Comparison of ENCODE assay signal across 13 cellular contexts in genomic region chr3:59374812-59375211, GRCh38.
DNase-seq lines count a peak whose midpoint lies in the region; ATAC-seq and TF ChIP-seq lines count a peak whose summit lies in the region.
"Had no signal": no experiment of that assay in that cellular context is flagged by ENCODE, and none has a peak within 500 bp of the region (broad histone marks: within the 10 kb centered on the region; RNA-seq: fewer than 3 reads in every experiment).

No MANE protein-coding gene starts in this region.

- TF ChIP-seq CTCF in GM10266 (IDR thresholded peaks at IDR 0.05; ENCODE audit: control insufficient read depth, insufficient read depth, low read depth, missing control alignments) (no peak), activated B cell treated with CpG ODN at 0.5 μM for 24 hours (IDR thresholded peaks at IDR 0.05) (no peak), upper lobe of right lung (IDR thresholded peaks at IDR 0.05) (no peak), adrenal gland (IDR thresholded peaks at IDR 0.05) (no peak)

- H3K4me1 ChIP-seq in upper lobe of right lung (no peaks in the 10 kb centered on the region), adrenal gland (replicated peaks in 1 of 2) (no peaks in the 10 kb centered on the region)

- no peaks in the 10 kb centered on the region for H3K9me3 Mint-ChIP-seq in activated B cell treated with CpG ODN at 0.5 μM for 24 hours
- peaks cover 9% of the 10 kb centered on the region for H3K9me3 Mint-ChIP-seq in T-helper 2 cell treated with Interferon-gamma antibody and Interleukin-4, amounts not matched to agents 5 μg/mL and 100 μg/mL, for 36 hours

- no peak overlapping the region for H3K4me3 ChIP-seq in upper lobe of right lung
- no peak overlapping the region for H3K4me3 ChIP-seq in adrenal gland

- no peaks in the 10 kb centered on the region for H3K36me3 Mint-ChIP-seq in activated B cell treated with CpG ODN at 0.5 μM for 24 hours (ENCODE audit: low read depth)
- H3K36me3 Mint-ChIP-seq in T-helper 2 cell treated with Interferon-gamma antibody and Interleukin-4, amounts not matched to agents 5 μg/mL and 100 μg/mL, for 36 hours (ENCODE audit: low read depth): no peaks in the 10 kb centered on the region

- intact Hi-C loops in activated B cell treated with CpG ODN at 0.5 μM for 24 hours (cut with micrococcal nuclease): loop anchor here (1.0 kb wide), 1 partner anchor 11 kb away; no protein-coding TSS in a partner anchor
- intact Hi-C loops in upper lobe of right lung (cut with DNase I): no loop called here
- intact Hi-C loops in adrenal gland (cut with DNase I): no loop called here

- H3K4me3 Mint-ChIP-seq in activated B cell treated with CpG ODN at 0.5 μM for 24 hours: peak overlapping the region; percentile 29
- H3K4me3 Mint-ChIP-seq in T-helper 2 cell treated with Interferon-gamma antibody and Interleukin-4, amounts not matched to agents 5 μg/mL and 100 μg/mL, for 36 hours: no peak overlapping the region

- POLR2A ChIA-PET in activated B cell treated with CpG ODN at 0.5 μM for 24 hours (lab: Charles Lee): interaction anchor here (0.7 kb wide), 1 partner anchor 14 kb away, joined by 3 read pairs; no protein-coding TSS in a partner anchor

- no peaks in the 10 kb centered on the region for H3K27me3 ChIP-seq in upper lobe of right lung
- H3K27me3 ChIP-seq in adrenal gland: no peaks in the 10 kb centered on the region

- H3K4me1 Mint-ChIP-seq in activated B cell treated with CpG ODN at 0.5 μM for 24 hours: peaks cover 32% of the 10 kb centered on the region
- peaks cover 1% of the 10 kb centered on the region for H3K4me1 Mint-ChIP-seq in T-helper 2 cell treated with Interferon-gamma antibody and Interleukin-4, amounts not matched to agents 5 μg/mL and 100 μg/mL, for 36 hours (ENCODE audit: low read depth)

- peak; percentile 68 for DNase-seq in GM10266 (ENCODE audit: extremely low spot score)
- no peak for DNase-seq in activated B cell treated with CpG ODN at 0.5 μM for 24 hours
- DNase-seq in T-helper 2 cell treated with Interferon-gamma antibody and Interleukin-4, amounts not matched to agents 5 μg/mL and 100 μg/mL, for 36 hours (ENCODE audit: low spot score): no peak
- no peak for DNase-seq in upper lobe of right lung
- no peak for DNase-seq in adrenal gland
- DNase-seq in DMS153 (lab: John Stamatoyannopoulos, UW): no peak
- DNase-seq: activated T-cell treated with anti-CD3 and anti-CD28 coated beads, Interleukin-2, amount 50 U/mL, for 1 hour; COR-L47; left cardiac atrium; Right ventricle myocardium superior; trophoblast cell had no signal

- peak overlapping the region; percentile 56 for H3K27ac Mint-ChIP-seq in activated B cell treated with CpG ODN at 0.5 μM for 24 hours
- H3K27ac Mint-ChIP-seq in T-helper 2 cell treated with Interferon-gamma antibody and Interleukin-4, amounts not matched to agents 5 μg/mL and 100 μg/mL, for 36 hours: no peak overlapping the region

- peak; percentile 99 for ATAC-seq in GM19397 (IDR thresholded peaks at IDR 0.05; ENCODE audit: unreplicated experiment)
- peak; percentile 100 for ATAC-seq in HG03039 (IDR thresholded peaks at IDR 0.05; ENCODE audit: unreplicated experiment)
- peak; percentile 95 for ATAC-seq in activated B cell treated with CpG ODN at 0.5 μM for 24 hours (ENCODE audit: low read depth)
- ATAC-seq in upper lobe of right lung: no peak
- ATAC-seq: left cardiac atrium had no signal

- H3K9me3 ChIP-seq in upper lobe of right lung (no peaks in the 10 kb centered on the region), adrenal gland (replicated peaks in 1 of 3) (no peaks in the 10 kb centered on the region)

- H3K27ac ChIP-seq in upper lobe of right lung (no peak overlapping the region), adrenal gland (no peak overlapping the region)

- H3K36me3 ChIP-seq in upper lobe of right lung (no peaks in the 10 kb centered on the region), adrenal gland (replicated peaks in 1 of 2) (no peaks in the 10 kb centered on the region)

- CTCF ChIA-PET in activated B cell treated with CpG ODN at 0.5 μM for 24 hours (lab: Charles Lee): no interaction called here

- H3K27me3 Mint-ChIP-seq in activated B cell treated with CpG ODN at 0.5 μM for 24 hours: no peaks in the 10 kb centered on the region
- no peaks in the 10 kb centered on the region for H3K27me3 Mint-ChIP-seq in T-helper 2 cell treated with Interferon-gamma antibody and Interleukin-4, amounts not matched to agents 5 μg/mL and 100 μg/mL, for 36 hours (ENCODE audit: low read depth)

- no peak for TF ChIP-seq POLR2A in adrenal gland (IDR thresholded peaks at IDR 0.05)

- WGBS in adrenal gland, 4 donors: 61 to 84% (median 74%) methylated on average over 3 of the region's 3 CpGs
